Comparison of ENCODE assay signal across 1 cellular context in the genomic region with DNA sequence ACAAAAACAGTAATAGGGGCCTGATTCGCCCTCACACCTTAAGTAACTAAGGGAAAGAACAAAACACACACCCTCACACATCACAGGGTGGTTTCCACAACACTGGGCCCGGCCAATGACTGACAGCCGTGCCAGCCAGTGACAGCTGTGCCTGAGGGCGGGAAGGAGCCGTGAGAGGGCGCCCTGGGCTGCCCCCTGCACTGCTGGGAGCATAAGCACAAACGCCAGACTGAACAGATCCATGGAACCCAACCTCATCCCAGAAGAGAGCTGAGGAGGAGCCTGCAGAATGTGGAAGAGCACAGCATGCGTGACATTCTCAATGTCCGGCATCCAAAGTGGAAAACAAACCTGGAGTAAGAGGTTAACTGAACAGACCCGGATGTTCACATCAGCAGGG.
TF ChIP-seq lines count a peak whose summit lies in the region.

No MANE protein-coding gene starts in this region.

TF ChIP-seq in K562, 482 proteins besides CTCF, POLR2A, EP300 and RAD21:
- TF ChIP-seq NR3C1 (CRISPR knock-in tag; IDR thresholded peaks at IDR 0.05) = no peak
- TF ChIP-seq HMG20A (CRISPR knock-in tag; conservative IDR thresholded peaks at IDR 0.05) = no peak
- TF ChIP-seq, protein P1, sequence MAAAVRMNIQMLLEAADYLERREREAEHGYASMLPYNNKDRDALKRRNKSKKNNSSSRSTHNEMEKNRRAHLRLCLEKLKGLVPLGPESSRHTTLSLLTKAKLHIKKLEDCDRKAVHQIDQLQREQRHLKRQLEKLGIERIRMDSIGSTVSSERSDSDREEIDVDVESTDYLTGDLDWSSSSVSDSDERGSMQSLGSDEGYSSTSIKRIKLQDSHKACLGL (CRISPR knock-in tag; IDR thresholded peaks at IDR 0.05; ENCODE audit: borderline replicate concordance, poor library complexity, severe bottlenecking) = no peak
- TF ChIP-seq MTF1 (CRISPR knock-in tag; IDR thresholded peaks at IDR 0.05; ENCODE audit: borderline replicate concordance) = no peak
- TF ChIP-seq, protein P2, sequence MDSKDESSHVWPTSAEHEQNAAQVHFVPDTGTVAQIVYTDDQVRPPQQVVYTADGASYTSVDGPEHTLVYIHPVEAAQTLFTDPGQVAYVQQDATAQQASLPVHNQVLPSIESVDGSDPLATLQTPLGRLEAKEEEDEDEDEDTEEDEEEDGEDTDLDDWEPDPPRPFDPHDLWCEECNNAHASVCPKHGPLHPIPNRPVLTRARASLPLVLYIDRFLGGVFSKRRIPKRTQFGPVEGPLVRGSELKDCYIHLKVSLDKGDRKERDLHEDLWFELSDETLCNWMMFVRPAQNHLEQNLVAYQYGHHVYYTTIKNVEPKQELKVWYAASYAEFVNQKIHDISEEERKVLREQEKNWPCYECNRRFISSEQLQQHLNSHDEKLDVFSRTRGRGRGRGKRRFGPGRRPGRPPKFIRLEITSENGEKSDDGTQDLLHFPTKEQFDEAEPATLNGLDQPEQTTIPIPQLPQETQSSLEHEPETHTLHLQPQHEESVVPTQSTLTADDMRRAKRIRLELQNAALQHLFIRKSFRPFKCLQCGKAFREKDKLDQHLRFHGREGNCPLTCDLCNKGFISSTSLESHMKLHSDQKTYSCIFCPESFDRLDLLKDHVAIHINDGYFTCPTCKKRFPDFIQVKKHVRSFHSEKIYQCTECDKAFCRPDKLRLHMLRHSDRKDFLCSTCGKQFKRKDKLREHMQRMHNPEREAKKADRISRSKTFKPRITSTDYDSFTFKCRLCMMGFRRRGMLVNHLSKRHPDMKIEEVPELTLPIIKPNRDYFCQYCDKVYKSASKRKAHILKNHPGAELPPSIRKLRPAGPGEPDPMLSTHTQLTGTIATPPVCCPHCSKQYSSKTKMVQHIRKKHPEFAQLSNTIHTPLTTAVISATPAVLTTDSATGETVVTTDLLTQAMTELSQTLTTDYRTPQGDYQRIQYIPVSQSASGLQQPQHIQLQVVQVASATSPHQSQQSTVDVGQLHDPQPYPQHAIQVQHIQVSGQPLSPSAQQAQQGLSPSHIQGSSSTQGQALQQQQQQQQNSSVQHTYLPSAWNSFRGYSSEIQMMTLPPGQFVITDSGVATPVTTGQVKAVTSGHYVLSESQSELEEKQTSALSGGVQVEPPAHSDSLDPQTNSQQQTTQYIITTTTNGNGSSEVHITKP (IDR thresholded peaks at IDR 0.05; ENCODE audit: partially characterized antibody) = no peak
- TF ChIP-seq, protein P3, sequence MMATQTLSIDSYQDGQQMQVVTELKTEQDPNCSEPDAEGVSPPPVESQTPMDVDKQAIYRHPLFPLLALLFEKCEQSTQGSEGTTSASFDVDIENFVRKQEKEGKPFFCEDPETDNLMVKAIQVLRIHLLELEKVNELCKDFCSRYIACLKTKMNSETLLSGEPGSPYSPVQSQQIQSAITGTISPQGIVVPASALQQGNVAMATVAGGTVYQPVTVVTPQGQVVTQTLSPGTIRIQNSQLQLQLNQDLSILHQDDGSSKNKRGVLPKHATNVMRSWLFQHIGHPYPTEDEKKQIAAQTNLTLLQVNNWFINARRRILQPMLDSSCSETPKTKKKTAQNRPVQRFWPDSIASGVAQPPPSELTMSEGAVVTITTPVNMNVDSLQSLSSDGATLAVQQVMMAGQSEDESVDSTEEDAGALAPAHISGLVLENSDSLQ (IDR thresholded peaks at IDR 0.05) = peak; percentile 94
- TF ChIP-seq, protein P4, sequence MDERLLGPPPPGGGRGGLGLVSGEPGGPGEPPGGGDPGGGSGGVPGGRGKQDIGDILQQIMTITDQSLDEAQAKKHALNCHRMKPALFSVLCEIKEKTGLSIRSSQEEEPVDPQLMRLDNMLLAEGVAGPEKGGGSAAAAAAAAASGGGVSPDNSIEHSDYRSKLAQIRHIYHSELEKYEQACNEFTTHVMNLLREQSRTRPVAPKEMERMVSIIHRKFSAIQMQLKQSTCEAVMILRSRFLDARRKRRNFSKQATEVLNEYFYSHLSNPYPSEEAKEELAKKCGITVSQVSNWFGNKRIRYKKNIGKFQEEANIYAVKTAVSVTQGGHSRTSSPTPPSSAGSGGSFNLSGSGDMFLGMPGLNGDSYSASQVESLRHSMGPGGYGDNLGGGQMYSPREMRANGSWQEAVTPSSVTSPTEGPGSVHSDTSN (CRISPR knock-in tag; IDR thresholded peaks at IDR 0.05; ENCODE audit: low read depth) = 0 out of 2 replicates have a peak, but pooled peaks have one; percentile 25
- TF ChIP-seq, protein P4 (tag; conservative IDR thresholded peaks at IDR 0.05; ENCODE audit: low read depth) = peak; percentile 43; the same call in 1 of the 2 replicates
- TF ChIP-seq ZNF121 (CRISPR knock-in tag; conservative IDR thresholded peaks at IDR 0.05) = no peak
TF ChIP-seq in K562: peak in this region for 2.
